ENCODE assay signal across 19 cellular contexts in the genomic region with DNA sequence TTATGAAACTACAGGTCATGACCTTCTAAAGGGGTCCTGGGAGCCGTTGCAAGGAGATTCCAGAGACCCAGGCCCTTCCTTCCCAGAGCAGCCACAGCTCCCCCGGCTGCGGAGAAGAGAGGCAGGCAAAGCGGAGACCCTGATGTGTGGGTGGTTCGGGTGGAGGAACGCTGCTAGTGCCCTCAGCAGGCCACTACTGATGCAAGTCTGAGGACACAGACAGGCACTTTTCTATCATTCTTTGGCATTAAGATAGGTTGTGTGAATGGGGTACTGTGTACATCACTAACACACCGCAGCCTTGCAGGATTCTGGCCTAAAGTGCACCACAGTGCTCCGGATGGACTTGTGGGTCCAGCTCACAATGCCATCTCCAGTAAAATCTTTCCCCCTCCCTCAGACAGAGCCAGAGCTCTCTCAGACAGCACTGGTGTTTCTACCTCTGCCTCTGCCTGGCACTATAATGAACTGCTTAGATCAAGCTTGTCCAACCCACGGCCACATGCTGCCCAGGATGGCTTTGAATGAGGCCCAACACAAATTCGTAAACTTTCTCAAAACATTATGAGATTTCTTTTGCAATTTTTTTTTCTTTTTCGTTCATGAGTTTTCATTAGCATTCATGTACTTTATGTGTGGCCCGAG.
DNase-seq lines count a peak whose midpoint lies in the region; ATAC-seq and TF ChIP-seq lines count a peak whose summit lies in the region.
"Had no signal": no experiment of that assay in that cellular context is flagged by ENCODE, and none has a peak within 500 bp of the region (broad histone marks: within the 10 kb centered on the region; RNA-seq: fewer than 3 reads in every experiment).

No MANE protein-coding gene starts in this region.

- peak overlapping the region; percentile 19 for H3K27ac Mint-ChIP-seq in central memory CD8-positive, alpha-beta T cell (ENCODE audit: low read depth)
- peak overlapping the region; percentile 38 for H3K27ac Mint-ChIP-seq in progenitor cell of endocrine pancreas
- H3K27ac Mint-ChIP-seq: activated B cell treated with CpG ODN at 0.5 μM for 24 hours; activated T-helper 2 cell treated with anti-CD3 and anti-CD28 coated beads, Interferon-gamma antibody, Interleukin-2, Interleukin-4, amounts not matched to agents 10 μg/mL and 5 μg/mL and 100 μg/mL, durations not matched to agents 14 hours and 24 hours and 36 hours; T-helper 17 cell had no signal

- CTCF ChIA-PET in HEK293 (lab: Yijun Ruan, JAX), result interaction anchor here (0.5 to 1.0 kb wide), 3 partner anchors 17 to 163 kb away, joined by 3 to 6 read pairs (median 3); no protein-coding TSS in a partner anchor

- peaks cover 64% of the 10 kb centered on the region for H3K4me1 Mint-ChIP-seq in central memory CD8-positive, alpha-beta T cell
- peaks cover 45% of the 10 kb centered on the region for H3K4me1 Mint-ChIP-seq in progenitor cell of endocrine pancreas (ENCODE audit: low read depth)
- H3K4me1 Mint-ChIP-seq: activated B cell treated with CpG ODN at 0.5 μM for 24 hours had no signal

- no peaks in the 10 kb centered on the region for H3K36me3 ChIP-seq in HEK293 (ENCODE audit: control insufficient read depth in 2 of 2, insufficient read depth in 1 of 2, low read length in 2 of 2)
- H3K36me3 ChIP-seq: gastrocnemius medialis had no signal

- no peak overlapping the region for H3K27ac ChIP-seq in HEK293 (ENCODE audit: extremely low read depth, low read depth, low read length)

- TF ChIP-seq CTCF in HEK293 (tag by site-specific recombination; IDR thresholded peaks at IDR 0.05), result no peak
- TF ChIP-seq CTCF in progenitor cell of endocrine pancreas (IDR thresholded peaks at IDR 0.05; ENCODE audit: unreplicated experiment), result no peak

- H3K9me3 Mint-ChIP-seq in central memory CD8-positive, alpha-beta T cell, result no peaks in the 10 kb centered on the region
- peaks cover 3% of the 10 kb centered on the region for H3K9me3 Mint-ChIP-seq in progenitor cell of endocrine pancreas (ENCODE audit: low read depth)
- H3K9me3 Mint-ChIP-seq: activated B cell treated with CpG ODN at 0.5 μM for 24 hours; activated T-helper 2 cell treated with anti-CD3 and anti-CD28 coated beads, Interferon-gamma antibody, Interleukin-2, Interleukin-4, amounts not matched to agents 10 μg/mL and 5 μg/mL and 100 μg/mL, durations not matched to agents 14 hours and 24 hours and 36 hours had no signal

- H3K27me3 Mint-ChIP-seq in central memory CD8-positive, alpha-beta T cell, result no peaks in the 10 kb centered on the region
- no peaks in the 10 kb centered on the region for H3K27me3 Mint-ChIP-seq in progenitor cell of endocrine pancreas
- H3K27me3 Mint-ChIP-seq: activated B cell treated with CpG ODN at 0.5 μM for 24 hours, T-helper 17 cell had no signal

- H3K9me3 ChIP-seq in HEK293 (ENCODE audit: control insufficient read depth, insufficient read depth, low read depth, low read length), result no peaks in the 10 kb centered on the region
- H3K9me3 ChIP-seq: Caco-2, gastrocnemius medialis had no signal

- H3K4me3 Mint-ChIP-seq in central memory CD8-positive, alpha-beta T cell, result no peak overlapping the region
- no peak overlapping the region for H3K4me3 Mint-ChIP-seq in progenitor cell of endocrine pancreas (ENCODE audit: low read depth)
- H3K4me3 Mint-ChIP-seq: activated B cell treated with CpG ODN at 0.5 μM for 24 hours, T-helper 17 cell had no signal

- peaks cover 13% of the 10 kb centered on the region for H3K36me3 Mint-ChIP-seq in central memory CD8-positive, alpha-beta T cell (ENCODE audit: insufficient read depth)
- peaks cover 2% of the 10 kb centered on the region for H3K36me3 Mint-ChIP-seq in progenitor cell of endocrine pancreas (ENCODE audit: insufficient read depth)

- no peak for ATAC-seq in central memory CD8-positive, alpha-beta T cell (replicated peaks; ENCODE audit: extremely low read depth, poor library complexity, severe bottlenecking)
- no peak for ATAC-seq in GM21786 (IDR thresholded peaks at IDR 0.05; ENCODE audit: unreplicated experiment)
- ATAC-seq: gastrocnemius medialis, T-helper 17 cell had no signal

- POLR2A ChIA-PET in HEK293 (lab: Yijun Ruan, JAX), result no interaction called here

- H3K4me1 ChIP-seq in HEK293 (ENCODE audit: control insufficient read depth, insufficient read depth, low read length), result no peaks in the 10 kb centered on the region
- H3K4me1 ChIP-seq: Caco-2 had no signal

- DNase-seq in central memory CD8-positive, alpha-beta T cell (ENCODE audit: low spot score in 2 of 2), result no peak
- DNase-seq in islet precursor cell, result peak; percentile 73
- no peak for DNase-seq in progenitor cell of endocrine pancreas (ENCODE audit: low spot score, unreplicated experiment)
- no peak for DNase-seq in activated naive CD4-positive, alpha-beta T cell (lab: John Stamatoyannopoulos, UW)
- DNase-seq in NCI-H446 (lab: John Stamatoyannopoulos, UW), result no peak
- DNase-seq in effector CD8-positive, alpha-beta T cell (lab: John Stamatoyannopoulos, UW), result no peak
- DNase-seq: activated B cell treated with CpG ODN at 0.5 μM for 24 hours; central memory CD4-positive, alpha-beta T cell; EL; gastrocnemius medialis; midbrain; MM.1S; NCI-H1694 treated with DMSO at 0.1 percent for 48 hours; occipital lobe; T-helper 17 cell had no signal

- H3K4me3 ChIP-seq in HEK293 (ENCODE audit: low read depth, low read length), result no peak overlapping the region
- H3K4me3 ChIP-seq: gastrocnemius medialis had no signal

TF ChIP-seq in HEK293, 187 proteins besides CTCF, POLR2A, EP300 and RAD21:
- TF ChIP-seq, protein P1, sequence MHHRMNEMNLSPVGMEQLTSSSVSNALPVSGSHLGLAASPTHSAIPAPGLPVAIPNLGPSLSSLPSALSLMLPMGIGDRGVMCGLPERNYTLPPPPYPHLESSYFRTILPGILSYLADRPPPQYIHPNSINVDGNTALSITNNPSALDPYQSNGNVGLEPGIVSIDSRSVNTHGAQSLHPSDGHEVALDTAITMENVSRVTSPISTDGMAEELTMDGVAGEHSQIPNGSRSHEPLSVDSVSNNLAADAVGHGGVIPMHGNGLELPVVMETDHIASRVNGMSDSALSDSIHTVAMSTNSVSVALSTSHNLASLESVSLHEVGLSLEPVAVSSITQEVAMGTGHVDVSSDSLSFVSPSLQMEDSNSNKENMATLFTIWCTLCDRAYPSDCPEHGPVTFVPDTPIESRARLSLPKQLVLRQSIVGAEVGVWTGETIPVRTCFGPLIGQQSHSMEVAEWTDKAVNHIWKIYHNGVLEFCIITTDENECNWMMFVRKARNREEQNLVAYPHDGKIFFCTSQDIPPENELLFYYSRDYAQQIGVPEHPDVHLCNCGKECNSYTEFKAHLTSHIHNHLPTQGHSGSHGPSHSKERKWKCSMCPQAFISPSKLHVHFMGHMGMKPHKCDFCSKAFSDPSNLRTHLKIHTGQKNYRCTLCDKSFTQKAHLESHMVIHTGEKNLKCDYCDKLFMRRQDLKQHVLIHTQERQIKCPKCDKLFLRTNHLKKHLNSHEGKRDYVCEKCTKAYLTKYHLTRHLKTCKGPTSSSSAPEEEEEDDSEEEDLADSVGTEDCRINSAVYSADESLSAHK (tag by site-specific recombination; IDR thresholded peaks at IDR 0.05), result no peak
- TF ChIP-seq ZFHX2 (tag by site-specific recombination; conservative IDR thresholded peaks at IDR 0.05), result peak; percentile 60
- TF ChIP-seq, protein P2, sequence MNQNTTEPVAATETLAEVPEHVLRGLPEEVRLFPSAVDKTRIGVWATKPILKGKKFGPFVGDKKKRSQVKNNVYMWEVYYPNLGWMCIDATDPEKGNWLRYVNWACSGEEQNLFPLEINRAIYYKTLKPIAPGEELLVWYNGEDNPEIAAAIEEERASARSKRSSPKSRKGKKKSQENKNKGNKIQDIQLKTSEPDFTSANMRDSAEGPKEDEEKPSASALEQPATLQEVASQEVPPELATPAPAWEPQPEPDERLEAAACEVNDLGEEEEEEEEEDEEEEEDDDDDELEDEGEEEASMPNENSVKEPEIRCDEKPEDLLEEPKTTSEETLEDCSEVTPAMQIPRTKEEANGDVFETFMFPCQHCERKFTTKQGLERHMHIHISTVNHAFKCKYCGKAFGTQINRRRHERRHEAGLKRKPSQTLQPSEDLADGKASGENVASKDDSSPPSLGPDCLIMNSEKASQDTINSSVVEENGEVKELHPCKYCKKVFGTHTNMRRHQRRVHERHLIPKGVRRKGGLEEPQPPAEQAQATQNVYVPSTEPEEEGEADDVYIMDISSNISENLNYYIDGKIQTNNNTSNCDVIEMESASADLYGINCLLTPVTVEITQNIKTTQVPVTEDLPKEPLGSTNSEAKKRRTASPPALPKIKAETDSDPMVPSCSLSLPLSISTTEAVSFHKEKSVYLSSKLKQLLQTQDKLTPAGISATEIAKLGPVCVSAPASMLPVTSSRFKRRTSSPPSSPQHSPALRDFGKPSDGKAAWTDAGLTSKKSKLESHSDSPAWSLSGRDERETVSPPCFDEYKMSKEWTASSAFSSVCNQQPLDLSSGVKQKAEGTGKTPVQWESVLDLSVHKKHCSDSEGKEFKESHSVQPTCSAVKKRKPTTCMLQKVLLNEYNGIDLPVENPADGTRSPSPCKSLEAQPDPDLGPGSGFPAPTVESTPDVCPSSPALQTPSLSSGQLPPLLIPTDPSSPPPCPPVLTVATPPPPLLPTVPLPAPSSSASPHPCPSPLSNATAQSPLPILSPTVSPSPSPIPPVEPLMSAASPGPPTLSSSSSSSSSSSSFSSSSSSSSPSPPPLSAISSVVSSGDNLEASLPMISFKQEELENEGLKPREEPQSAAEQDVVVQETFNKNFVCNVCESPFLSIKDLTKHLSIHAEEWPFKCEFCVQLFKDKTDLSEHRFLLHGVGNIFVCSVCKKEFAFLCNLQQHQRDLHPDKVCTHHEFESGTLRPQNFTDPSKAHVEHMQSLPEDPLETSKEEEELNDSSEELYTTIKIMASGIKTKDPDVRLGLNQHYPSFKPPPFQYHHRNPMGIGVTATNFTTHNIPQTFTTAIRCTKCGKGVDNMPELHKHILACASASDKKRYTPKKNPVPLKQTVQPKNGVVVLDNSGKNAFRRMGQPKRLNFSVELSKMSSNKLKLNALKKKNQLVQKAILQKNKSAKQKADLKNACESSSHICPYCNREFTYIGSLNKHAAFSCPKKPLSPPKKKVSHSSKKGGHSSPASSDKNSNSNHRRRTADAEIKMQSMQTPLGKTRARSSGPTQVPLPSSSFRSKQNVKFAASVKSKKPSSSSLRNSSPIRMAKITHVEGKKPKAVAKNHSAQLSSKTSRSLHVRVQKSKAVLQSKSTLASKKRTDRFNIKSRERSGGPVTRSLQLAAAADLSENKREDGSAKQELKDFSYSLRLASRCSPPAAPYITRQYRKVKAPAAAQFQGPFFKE (tag by site-specific recombination; IDR thresholded peaks at IDR 0.05; ENCODE audit: borderline replicate concordance), result no peak
- no peak for TF ChIP-seq ZNF549 (tag by site-specific recombination; IDR thresholded peaks at IDR 0.05)
- no peak for TF ChIP-seq ZNF677 (tag by site-specific recombination; IDR thresholded peaks at IDR 0.05)
- TF ChIP-seq ZNF366 (tag by site-specific recombination; conservative IDR thresholded peaks at IDR 0.05), result no peak
